ENCODE assay signal across 9 cellular contexts in genomic region chr10:93566435-93567276, GRCh38. TPM values are rescaled to one million over a fixed set of nuclear protein-coding genes. Genes with fewer than 3 reads are reported as not detected.
DNase-seq lines count a peak whose midpoint lies in the region; ATAC-seq and TF ChIP-seq lines count a peak whose summit lies in the region.
"Had no signal": no experiment of that assay in that cellular context is flagged by ENCODE, and none has a peak within 500 bp of the region (broad histone marks: within the 10 kb centered on the region; RNA-seq: fewer than 3 reads in every experiment).

TSS of gene FFAR4 (plus strand) at chr10:93566665. CDS start at chr10:93566721, 56 bp downstream.

- peaks cover 4% of the 10 kb centered on the region for H3K4me1 ChIP-seq in mammary epithelial cell (ENCODE audit: insufficient read depth, low read length)
- peaks cover 13% of the 10 kb centered on the region for H3K4me1 ChIP-seq in lower lobe of right lung
- peaks cover 0 to 6% of the 10 kb centered on the region in 2 donors for H3K4me1 ChIP-seq in thyroid gland

- in situ Hi-C loops in mammary epithelial cell (cut with MboI; ENCODE audit: low sequenced_read_pairs in 2 of 2) = no loop called here

- no peak within 1 kb of the TSS for H3K4me3 Mint-ChIP-seq in activated CD4-positive, alpha-beta T cell treated with anti-CD3 and anti-CD28 coated beads, Interleukin-2, amount 10 ng/mL, durations not matched to agents 7 days and 5 days

- BruUV-seq in mammary epithelial cell (replicated peaks; lab: Mats Ljungman, UMichigan) = no TSS peak

- H3K27me3 ChIP-seq in mammary epithelial cell (ENCODE audit: insufficient read depth, low read length) (peaks cover 30% of the 10 kb centered on the region), lower lobe of right lung (ENCODE audit: low read depth) (peaks cover 39% of the 10 kb centered on the region), thyroid gland (peaks cover 10% of the 10 kb centered on the region)

- H3K9me3 ChIP-seq in mammary epithelial cell (replicated peaks; ENCODE audit: insufficient read depth, low read length) = no peaks in the 10 kb centered on the region
- H3K9me3 ChIP-seq in lower lobe of right lung = no peaks in the 10 kb centered on the region
- no peaks in the 10 kb centered on the region for H3K9me3 ChIP-seq in thyroid gland

- H3K36me3 ChIP-seq in mammary epithelial cell (ENCODE audit: insufficient read depth, low read length) (no peaks in the 10 kb centered on the region), lower lobe of right lung (no peaks in the 10 kb centered on the region), thyroid gland (no peaks in the 10 kb centered on the region)

- TF ChIP-seq CTCF in mammary epithelial cell (conservative IDR thresholded peaks at IDR 0.05 in 1 of 2, IDR thresholded peaks at IDR 0.05 in 1 of 2; ENCODE audit: extremely low read depth in 1 of 2, insufficient read depth in 1 of 2, low read depth in 1 of 2, low read length in 2 of 2) (no peak), lower lobe of right lung (IDR thresholded peaks at IDR 0.05) (no peak), thyroid gland (IDR thresholded peaks at IDR 0.05) (no peak)

- TF ChIP-seq POLR2A in thyroid gland (IDR thresholded peaks at IDR 0.05) = no peak

- no peaks in the 10 kb centered on the region for H3K9me3 Mint-ChIP-seq in activated CD4-positive, alpha-beta T cell treated with anti-CD3 and anti-CD28 coated beads, Interleukin-2, amount 10 ng/mL, durations not matched to agents 7 days and 5 days

- CTCF ChIA-PET in mammary epithelial cell (lab: Charles Lee; ENCODE audit: low non-redundant PET) = no interaction called here
- CTCF ChIA-PET in activated CD4-positive, alpha-beta T cell treated with anti-CD3 and anti-CD28 coated beads, Interleukin-2, amount 10 ng/mL, durations not matched to agents 7 days and 5 days (lab: Charles Lee) = no interaction called here

- no peaks in the 10 kb centered on the region for H3K4me1 Mint-ChIP-seq in activated CD4-positive, alpha-beta T cell treated with anti-CD3 and anti-CD28 coated beads, Interleukin-2, amount 10 ng/mL, durations not matched to agents 7 days and 5 days

- no peaks in the 10 kb centered on the region for H4K20me1 ChIP-seq in mammary epithelial cell (ENCODE audit: insufficient read depth, low read length)

- H3K27me3 Mint-ChIP-seq in activated CD4-positive, alpha-beta T cell treated with anti-CD3 and anti-CD28 coated beads, Interleukin-2, amount 10 ng/mL, durations not matched to agents 7 days and 5 days = peaks cover 55% of the 10 kb centered on the region

- POLR2A ChIA-PET in activated CD4-positive, alpha-beta T cell treated with anti-CD3 and anti-CD28 coated beads, Interleukin-2, amount 10 ng/mL, durations not matched to agents 7 days and 5 days (lab: Charles Lee) = no interaction called here

- H3K79me2 ChIP-seq in mammary epithelial cell (ENCODE audit: insufficient read depth, low read length) = no peaks in the 10 kb centered on the region

- peak within 1 kb of the TSS; percentile 62 for H3K4me2 ChIP-seq in mammary epithelial cell (ENCODE audit: insufficient read depth, low read depth, low read length)

- peak within 1 kb of the TSS; percentile 18 for H2AFZ ChIP-seq in mammary epithelial cell (ENCODE audit: low read depth, low read length)

- intact Hi-C loops in mammary epithelial cell (cut with micrococcal nuclease) = no loop called here
- intact Hi-C loops in lower lobe of right lung (cut with DNase I) = no loop called here
- intact Hi-C loops in thyroid gland (cut with DNase I) = no loop called here

- dilution Hi-C loops in mammary epithelial cell (cut with HindIII; ENCODE audit: low sequenced_read_pairs) = no loop called here

- no peaks in the 10 kb centered on the region for H3K36me3 Mint-ChIP-seq in activated CD4-positive, alpha-beta T cell treated with anti-CD3 and anti-CD28 coated beads, Interleukin-2, amount 10 ng/mL, durations not matched to agents 7 days and 5 days (ENCODE audit: low read depth)

- peak within 1 kb of the TSS in 1 of 3 experiments; percentile 0 for H3K4me3 ChIP-seq in mammary epithelial cell (replicated peaks in 1 of 3; ENCODE audit: insufficient read depth in 1 of 3, low read depth in 2 of 3, low read length in 3 of 3)
- H3K4me3 ChIP-seq in lower lobe of right lung = peak within 1 kb of the TSS; percentile 48
- no peak within 1 kb of the TSS for H3K4me3 ChIP-seq in thyroid gland (replicated peaks in 1 of 3)

- 0% methylated on average over 24 of the region's 85 CpGs for WGBS in mammary epithelial cell (ENCODE audit: low coverage, missing lambda C conversion rate)
- 1 to 3% methylated on average over 24 to 37 of the region's 85 CpGs for WGBS in thyroid gland, 2 donors

- no peak within 1 kb of the TSS for H3K9ac ChIP-seq in mammary epithelial cell (ENCODE audit: insufficient read depth, low read length)

- H3K27ac ChIP-seq in mammary epithelial cell (ENCODE audit: insufficient read depth, low read depth, low read length) (no peak within 1 kb of the TSS), lower lobe of right lung (peak within 1 kb of the TSS; percentile 34), thyroid gland (no peak within 1 kb of the TSS)

- peak; percentile 77 to 90 for ATAC-seq in lower lobe of right lung

- no peak within 1 kb of the TSS for H3K27ac Mint-ChIP-seq in activated CD4-positive, alpha-beta T cell treated with anti-CD3 and anti-CD28 coated beads, Interleukin-2, amount 10 ng/mL, durations not matched to agents 7 days and 5 days

- DNase-seq in NCI-H1417 (lab: John Stamatoyannopoulos, UW) (peak in 2 of 3 experiments; percentile 71 to 80), NCI-H1417 treated with DMSO at 0.1 percent for 48 hours (lab: John Stamatoyannopoulos, UW) (no peak), mammary epithelial cell (peak; percentile 34), lower lobe of right lung (peak; percentile 80), thyroid gland (peak; percentile 4 to 12)
- no peak for DNase-seq in stimulated activated naive CD4-positive, alpha-beta T cell (lab: John Stamatoyannopoulos, UW)
- no peak for DNase-seq in activated CD4-positive, CD25-positive, alpha-beta regulatory T cell (lab: John Stamatoyannopoulos, UW)
- DNase-seq in activated CD4-positive, alpha-beta T cell treated with anti-CD3 and anti-CD28 coated beads, Interleukin-2, amount 10 ng/mL, durations not matched to agents 7 days and 5 days = no peak

RNA-seq across cellular contexts. Expression of gene FFAR4, which starts in this region (rescaled TPM):
- total RNA-seq in mammary epithelial cell (not detected), lower lobe of right lung (13.7 TPM), thyroid gland (under 1 TPM in 3 of 4 donors, not detected in 1; 0.15 to 0.78 (median 0.40) TPM)
- not detected for polyA plus RNA-seq in mammary epithelial cell
- not detected for polyA minus RNA-seq in mammary epithelial cell
- total RNA-seq in activated CD4-positive, alpha-beta T cell treated with anti-CD3 and anti-CD28 coated beads, Interleukin-2, amount 10 ng/mL, durations not matched to agents 7 days and 5 days = not detected
- total RNA-seq: bronchial epithelial cell had no signal

Comparison
In these comparisons a context has a peak if more than half of its experiments do, and no peak if none do; other contexts are left out.
1. DNase-seq: peak in NCI-H1417 (2 of 3) and lower lobe of right lung (single experiment); none in NCI-H1417 treated with DMSO at 0.1 percent for 48 hours (single experiment), stimulated activated naive CD4-positive, alpha-beta T cell (0 of 6), activated CD4-positive, CD25-positive, alpha-beta regulatory T cell (0 of 4) and activated CD4-positive, alpha-beta T cell treated with anti-CD3 and anti-CD28 coated beads, Interleukin-2, amount 10 ng/mL, durations not matched to agents 7 days and 5 days (single experiment).
2. Peak in DNase-seq and H3K4me2 ChIP-seq in mammary epithelial cell; RNA of the gene not detected or under 1 TPM.
3. Peak in DNase-seq in thyroid gland; RNA of the gene not detected or under 1 TPM.